Comparison of ENCODE assay signal across 9 cellular contexts in the genomic region with DNA sequence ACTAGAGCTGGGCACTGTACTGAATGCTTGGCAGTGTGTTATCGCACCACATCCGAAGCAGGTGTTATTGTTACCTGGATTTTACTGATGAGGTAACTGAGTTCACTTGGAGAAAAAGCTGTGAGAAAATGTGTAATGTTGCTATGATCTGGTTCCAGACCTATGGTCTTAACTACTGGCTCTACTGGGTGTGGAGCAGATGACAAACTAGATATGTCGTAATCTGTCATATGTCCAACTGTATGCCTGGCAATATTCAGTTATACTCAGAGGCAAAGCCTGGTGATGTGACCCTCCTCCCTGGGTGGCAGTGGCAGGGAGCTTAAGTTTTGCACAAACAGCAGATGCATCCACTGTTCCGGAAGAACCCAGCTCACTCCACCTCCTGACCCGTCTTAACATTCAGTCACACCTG. TPM values are rescaled to one million over a fixed set of nuclear protein-coding genes. Genes with fewer than 3 reads are reported as not detected.
DNase-seq lines count a peak whose midpoint lies in the region; ATAC-seq, FAIRE-seq and TF ChIP-seq lines count a peak whose summit lies in the region.
"Had no signal": no experiment of that assay in that cellular context is flagged by ENCODE, and none has a peak within 500 bp of the region (broad histone marks: within the 10 kb centered on the region; RNA-seq: fewer than 3 reads in every experiment).

No MANE protein-coding gene starts in this region.

- H3K27me3 Mint-ChIP-seq in activated CD4-positive, alpha-beta T cell treated with anti-CD3 and anti-CD28 coated beads, Interleukin-2, amount 10 ng/mL, durations not matched to agents 24 days and 14 days: no peaks in the 10 kb centered on the region

- WGBS in HUES64: 86% methylated on average over 5 of the region's 5 CpGs

- H3K27ac ChIP-seq in HUES64 (ENCODE audit: low read depth, low read length) (no peak overlapping the region; the same call in 1 of the 2 replicates), foreskin keratinocyte (peak overlapping the region; percentile 99)

- H3K4me3 ChIP-seq in AG09309 (ENCODE audit: control insufficient read depth, low read depth, low read length) (no peak overlapping the region), HUES64 (ENCODE audit: low read length) (0 out of 2 replicates have a peak overlapping the region, but pooled peaks have one; percentile 23)

- H3K9me3 Mint-ChIP-seq in activated CD4-positive, alpha-beta T cell treated with anti-CD3 and anti-CD28 coated beads, Interleukin-2, amount 10 ng/mL, durations not matched to agents 24 days and 14 days: no peaks in the 10 kb centered on the region

- peak overlapping the region; percentile 95 for H3K27ac Mint-ChIP-seq in activated CD4-positive, alpha-beta T cell treated with anti-CD3 and anti-CD28 coated beads, Interleukin-2, amount 10 ng/mL, durations not matched to agents 24 days and 14 days

- intact Hi-C loops in activated CD4-positive, alpha-beta T cell treated with anti-CD3 and anti-CD28 coated beads, Interleukin-2, amount 10 ng/mL, durations not matched to agents 24 days and 14 days (cut with micrococcal nuclease): loop anchor here (5.0 kb wide), 2 partner anchors 157 to 638 kb away; partner anchors contain the start of genes COX15, CUTC and NDUFB8

- TF ChIP-seq CTCF in AG09309 (IDR thresholded peaks at IDR 0.05; ENCODE audit: control insufficient read depth, insufficient read depth, low read depth, low read length, missing control alignments) (no peak), foreskin keratinocyte (conservative IDR thresholded peaks at IDR 0.05) (no peak)

- H3K36me3 Mint-ChIP-seq in activated CD4-positive, alpha-beta T cell treated with anti-CD3 and anti-CD28 coated beads, Interleukin-2, amount 10 ng/mL, durations not matched to agents 24 days and 14 days (ENCODE audit: low read depth): peaks cover 10% of the 10 kb centered on the region

- no peaks in the 10 kb centered on the region for H3K36me3 ChIP-seq in HUES64 (ENCODE audit: insufficient read depth, low read length)

- H3K27me3 ChIP-seq in HUES64 (ENCODE audit: insufficient read depth, low read length) (no peaks in the 10 kb centered on the region), foreskin keratinocyte (no peaks in the 10 kb centered on the region)

- H3K9ac ChIP-seq in HUES64 (ENCODE audit: low read depth, low read length): peak overlapping the region; percentile 3; the same call in 1 of the 2 replicates

- no peaks in the 10 kb centered on the region for H3K9me3 ChIP-seq in HUES64 (ENCODE audit: insufficient read depth, low read depth, low read length)

- no peak for ATAC-seq in foreskin keratinocyte

- H3K4me3 Mint-ChIP-seq in activated CD4-positive, alpha-beta T cell treated with anti-CD3 and anti-CD28 coated beads, Interleukin-2, amount 10 ng/mL, durations not matched to agents 24 days and 14 days: peak overlapping the region; percentile 75

- DNase-seq in AG09309 (ENCODE audit: low read depth): peak; percentile 4
- DNase-seq in activated CD4-positive, alpha-beta T cell treated with anti-CD3 and anti-CD28 coated beads, Interleukin-2, amount 10 ng/mL, durations not matched to agents 24 days and 14 days: peak; percentile 81
- DNase-seq in foreskin keratinocyte: peak; percentile 42 to 70
- peak; percentile 44 for DNase-seq in stimulated activated CD8-positive, alpha-beta memory T cell treated with anti-CD3 and anti-CD28 coated beads, Interleukin-4, amount 100 ng/mL, for 48 hours
- no peak for DNase-seq in putamen (ENCODE audit: low spot score)
- DNase-seq in germinal center (ENCODE audit: low spot score): no peak
- DNase-seq in GM19239 (ENCODE audit: insufficient read length, low spot score): no peak

- peaks cover 38% of the 10 kb centered on the region for H3K4me1 Mint-ChIP-seq in activated CD4-positive, alpha-beta T cell treated with anti-CD3 and anti-CD28 coated beads, Interleukin-2, amount 10 ng/mL, durations not matched to agents 24 days and 14 days

- H3K4me1 ChIP-seq in HUES64 (ENCODE audit: insufficient read depth, low read length) (peaks cover 20% of the 10 kb centered on the region), foreskin keratinocyte (peaks cover 30% of the 10 kb centered on the region)

- FAIRE-seq in GM19239 (lab: Jason Lieb, UNC): no peak

RNA-seq across cellular contexts. Expression of gene SCD, which starts 23.5 kb away (rescaled TPM):
- 504 TPM for polyA plus RNA-seq in HUES64 (2013, experiment 1 of 2)
- polyA plus RNA-seq in HUES64 (2013, experiment 2 of 2): 575 TPM
- total RNA-seq in activated CD4-positive, alpha-beta T cell treated with anti-CD3 and anti-CD28 coated beads, Interleukin-2, amount 10 ng/mL, durations not matched to agents 24 days and 14 days: 252 and 256 TPM in 2 replicates
- 1,312 and 1,467 TPM in 2 replicates for total RNA-seq in foreskin keratinocyte
- 579 and 619 TPM in 2 replicates for polyA plus RNA-seq in foreskin keratinocyte

RNA-seq across cellular contexts. Expression of gene PKD2L1, which starts 40.5 kb away (rescaled TPM):
- not detected for polyA plus RNA-seq in HUES64 (2013, experiment 1 of 2)
- polyA plus RNA-seq in HUES64 (2013, experiment 2 of 2): not detected
- total RNA-seq in activated CD4-positive, alpha-beta T cell treated with anti-CD3 and anti-CD28 coated beads, Interleukin-2, amount 10 ng/mL, durations not matched to agents 24 days and 14 days: 0.17 TPM in 1 of 2 replicates, not detected in the other
- total RNA-seq in foreskin keratinocyte: not detected in 2 replicates
- not detected in 2 replicates for polyA plus RNA-seq in foreskin keratinocyte
- total RNA-seq: epithelial cell of proximal tubule had no signal

Comparison
In these comparisons a context has a peak if more than half of its experiments do, and no peak if none do; other contexts are left out.
1. DNase-seq: peak in AG09309 (single experiment), activated CD4-positive, alpha-beta T cell treated with anti-CD3 and anti-CD28 coated beads, Interleukin-2, amount 10 ng/mL, durations not matched to agents 24 days and 14 days (single experiment), foreskin keratinocyte (2 of 2) and stimulated activated CD8-positive, alpha-beta memory T cell treated with anti-CD3 and anti-CD28 coated beads, Interleukin-4, amount 100 ng/mL, for 48 hours (single experiment); none in putamen (single experiment), germinal center (single experiment) and GM19239 (single experiment).